8 cellular contexts compared by ENCODE assay signal in genomic region chr4:8221476-8221875, GRCh38. TPM values are rescaled to one million over a fixed set of nuclear protein-coding genes. Genes with fewer than 3 reads are reported as not detected.
DNase-seq lines count a peak whose midpoint lies in the region; ATAC-seq and TF ChIP-seq lines count a peak whose summit lies in the region.

No MANE protein-coding gene starts in this region.

- H3K9me3 ChIP-seq in effector memory CD4-positive, alpha-beta T cell (ENCODE audit: control insufficient read depth, low read length), result no peaks in the 10 kb centered on the region
- H3K9me3 ChIP-seq in tibial artery, result no peaks in the 10 kb centered on the region

- peak overlapping the region; percentile 56 for H3K27ac ChIP-seq in effector memory CD4-positive, alpha-beta T cell (ENCODE audit: insufficient read depth, low read length, poor library complexity, severe bottlenecking)
- no peak overlapping the region for H3K27ac ChIP-seq in tibial artery

- H3K27me3 ChIP-seq in effector memory CD4-positive, alpha-beta T cell (replicated peaks; ENCODE audit: control insufficient read depth, insufficient read depth, low read length, poor library complexity, severe bottlenecking), result no peaks in the 10 kb centered on the region
- H3K27me3 ChIP-seq in tibial artery, result peaks cover 0 to 8% of the 10 kb centered on the region in 2 donors

- TF ChIP-seq CTCF in GM13976 (IDR thresholded peaks at IDR 0.05; ENCODE audit: borderline replicate concordance, control extremely low read depth, extremely low read depth, insufficient read depth, missing control alignments), result no peak
- no peak for TF ChIP-seq CTCF in tibial artery (IDR thresholded peaks at IDR 0.05)

- H3K36me3 ChIP-seq in effector memory CD4-positive, alpha-beta T cell (ENCODE audit: control insufficient read depth, insufficient read depth, low read length), result peaks cover 45% of the 10 kb centered on the region
- peaks cover 0 to 9% (median 0%) of the 10 kb centered on the region in 3 donors for H3K36me3 ChIP-seq in tibial artery

- in situ Hi-C loops in GM13976 (cut with MboI; ENCODE audit: low sequenced_read_pairs, unreplicated experiment), result no loop called here

- peaks cover 11% of the 10 kb centered on the region for H3K4me1 ChIP-seq in effector memory CD4-positive, alpha-beta T cell (ENCODE audit: control insufficient read depth, insufficient read depth, low read length, poor library complexity, severe bottlenecking)
- no peaks in the 10 kb centered on the region for H3K4me1 ChIP-seq in tibial artery

- peak; percentile 58 for DNase-seq in GM13976 (ENCODE audit: low spot score)
- peak; percentile 100 for DNase-seq in MV-4-11 (lab: John Stamatoyannopoulos, UW)
- no peak for DNase-seq in effector memory CD4-positive, alpha-beta T cell
- DNase-seq in putamen (ENCODE audit: low spot score), result peak; percentile 43
- DNase-seq in NCI-H1436 (lab: John Stamatoyannopoulos, UW), result no peak
- no peak for DNase-seq in left colon
- DNase-seq in tibial artery, result no peak

- intact Hi-C loops in left colon (cut with DNase I, micrococcal nuclease) (no loop called here), tibial artery (cut with DNase I; ENCODE audit: low total_unique reads) (no loop called here)

- H3K4me3 ChIP-seq in effector memory CD4-positive, alpha-beta T cell (ENCODE audit: insufficient read depth, low read depth, low read length, poor library complexity, severe bottlenecking), result no peak overlapping the region
- no peak overlapping the region for H3K4me3 ChIP-seq in tibial artery

- no peak for ATAC-seq in left colon
- ATAC-seq in HG02763 (IDR thresholded peaks at IDR 0.05; ENCODE audit: unreplicated experiment), result no peak

RNA-seq across cellular contexts. Expression of gene SH3TC1, which starts 22.4 kb away (rescaled TPM):
- total RNA-seq in left colon, result 10 to 100 TPM; 13.8 to 18.3 TPM

RNA-seq across cellular contexts. Expression of gene HTRA3, which starts 48.1 kb away (rescaled TPM):
- 1 to 10 TPM; 2.5 to 6.6 TPM for total RNA-seq in left colon

Comparison
In these comparisons a context has a peak if more than half of its experiments do, and no peak if none do; other contexts are left out.
1. DNase-seq: peak in GM13976 (single experiment), MV-4-11 (single experiment) and putamen (single experiment); none in effector memory CD4-positive, alpha-beta T cell (0 of 3), NCI-H1436 (single experiment), left colon (0 of 2) and tibial artery (0 of 2).